In genomic region chr1:40955266-40955665, GRCh38 we compare ENCODE assay signal across 26 cellular contexts. TPM values are rescaled to one million over a fixed set of nuclear protein-coding genes. Genes with fewer than 3 reads are reported as not detected.
A peak's percentile ranks its signal among the peaks of the same experiment; 100 is the strongest.
DNase-seq lines count a peak whose midpoint lies in the region; ATAC-seq, FAIRE-seq and TF ChIP-seq lines count a peak whose summit lies in the region.
"Had no signal": no experiment of that assay in that cellular context is flagged by ENCODE, and none has a peak within 500 bp of the region (broad histone marks: within the 10 kb centered on the region; RNA-seq: fewer than 3 reads in every experiment).

No MANE protein-coding gene starts in this region.

- intact Hi-C loops in Caco-2 (cut with micrococcal nuclease; ENCODE audit: unreplicated experiment) = no loop called here
- intact Hi-C loops in PC-3 (cut with micrococcal nuclease) = no loop called here
- intact Hi-C loops in OCI-LY7 (cut with micrococcal nuclease; ENCODE audit: unreplicated experiment) = no loop called here

- peak overlapping the region; percentile 47 for H3K14ac ChIP-seq in neuronal stem cell (ENCODE audit: low read length)

- H3K4me3 Mint-ChIP-seq in Caco-2 (ENCODE audit: unreplicated experiment) = no peak overlapping the region
- H3K4me3 Mint-ChIP-seq in WTC11 = no peak overlapping the region
- H3K4me3 Mint-ChIP-seq: CD4-positive, CD25-positive, alpha-beta regulatory T cell; H9 had no signal

- no peak overlapping the region for H3K4ac ChIP-seq in neuronal stem cell (ENCODE audit: low read length)

- H3K36me3 ChIP-seq in Caco-2 (ENCODE audit: control insufficient read depth, insufficient read depth, low read length) (no peaks in the 10 kb centered on the region), PC-3 (ENCODE audit: low read depth, low read length) (no peaks in the 10 kb centered on the region), brain microvascular endothelial cell (replicated peaks) (no peaks in the 10 kb centered on the region), neuronal stem cell (replicated peaks in 1 of 2; ENCODE audit: control insufficient read depth in 2 of 2, insufficient read depth in 2 of 2, low read length in 2 of 2) (no peaks in the 10 kb centered on the region), OCI-LY7 (ENCODE audit: insufficient read depth, low read length) (no peaks in the 10 kb centered on the region)
- H3K36me3 ChIP-seq: BLaER1, MG63 had no signal

- no peaks in the 10 kb centered on the region for H3F3A ChIP-seq in PC-3 (ENCODE audit: low read length, unreplicated experiment)

- no peak overlapping the region for H3K18ac ChIP-seq in neuronal stem cell (ENCODE audit: low read length)

- H2BK12ac ChIP-seq in neuronal stem cell (ENCODE audit: low read length) = no peak overlapping the region

- H3K36me3 Mint-ChIP-seq in Caco-2 (ENCODE audit: insufficient read depth, unreplicated experiment) = no peaks in the 10 kb centered on the region
- H3K36me3 Mint-ChIP-seq in WTC11 = no peaks in the 10 kb centered on the region
- H3K36me3 Mint-ChIP-seq: CD4-positive, CD25-positive, alpha-beta regulatory T cell had no signal

- peak overlapping the region; percentile 56 for H3K27ac Mint-ChIP-seq in Caco-2 (ENCODE audit: unreplicated experiment)
- H3K27ac Mint-ChIP-seq in WTC11 = no peak overlapping the region

- no TSS peak for BruUV-seq in Caco-2 (replicated peaks; lab: Mats Ljungman, UMichigan)
- no TSS peak for BruUV-seq in PC-3 (replicated peaks; lab: Mats Ljungman, UMichigan)
- BruUV-seq in OCI-LY7 (replicated peaks; lab: Mats Ljungman, UMichigan) = no TSS peak

- CTCF ChIA-PET in Caco-2 (lab: Charles Lee) (interaction anchor here (0.6 kb wide), 1 partner anchor 91 kb away, joined by 3 read pairs; no protein-coding TSS in a partner anchor), PC-3 (lab: Charles Lee) (interaction anchor here (1.2 kb wide), 1 partner anchor 48 kb away, joined by 6 read pairs; no protein-coding TSS in a partner anchor), WTC11 (lab: Charles Lee) (interaction anchor here (11.3 kb wide), 1 partner anchor 99 kb away, joined by 515 read pairs; the partner anchor contains the start of gene CITED4), OCI-LY7 (lab: Charles Lee; ENCODE audit: unreplicated experiment) (no interaction called here)

- no peak overlapping the region for H2BK15ac ChIP-seq in neuronal stem cell (ENCODE audit: low read length)

- WGBS in neuronal stem cell (ENCODE audit: extremely low coverage in 2 of 2, insufficient read length in 2 of 2, insufficient replicate concordance in 1 of 2), 2 donors = no CpG with 5 or more reads among the region's 5 CpGs

- TF ChIP-seq CTCF in Caco-2 (IDR thresholded peaks at IDR 0.05; ENCODE audit: insufficient read depth in 1 of 2, low read depth in 1 of 2, low read length in 1 of 2, severe bottlenecking in 1 of 2, unreplicated experiment in 1 of 2) = no peak
- no peak for TF ChIP-seq CTCF in PC-3 (conservative IDR thresholded peaks at IDR 0.05; ENCODE audit: low read depth, low read length)
- no peak for TF ChIP-seq CTCF in brain microvascular endothelial cell (IDR thresholded peaks at IDR 0.05; ENCODE audit: low read depth, low read length, missing control alignments)
- no peak for TF ChIP-seq CTCF in WTC11 (IDR thresholded peaks at IDR 0.05)
- TF ChIP-seq CTCF in OCI-LY7 (conservative IDR thresholded peaks at IDR 0.05; ENCODE audit: low read length) = no peak
- no peak for TF ChIP-seq CTCF in GM10266 (IDR thresholded peaks at IDR 0.05; ENCODE audit: control insufficient read depth, insufficient read depth, low read depth, missing control alignments)

- no peak overlapping the region for H2BK120ac ChIP-seq in neuronal stem cell (ENCODE audit: low read depth, low read length)

- no peak overlapping the region for H4K8ac ChIP-seq in neuronal stem cell (ENCODE audit: low read depth, low read length)

- H3K4me2 ChIP-seq in PC-3 (ENCODE audit: low read length) (no peak overlapping the region), neuronal stem cell (ENCODE audit: insufficient read depth, low read length, poor library complexity, severe bottlenecking) (no peak overlapping the region), OCI-LY7 (ENCODE audit: low read length) (no peak overlapping the region)

- H3K9me3 Mint-ChIP-seq in Caco-2 (ENCODE audit: unreplicated experiment) (no peaks in the 10 kb centered on the region), WTC11 (peaks cover 8% of the 10 kb centered on the region)

- no peak overlapping the region for H3K9ac ChIP-seq in PC-3 (ENCODE audit: low read length)
- no peak overlapping the region for H3K9ac ChIP-seq in neuronal stem cell (ENCODE audit: low read depth, low read length, poor library complexity)
- H3K9ac ChIP-seq: BLaER1 had no signal

- ATAC-seq in PC-3 (no peak), WTC11 (no peak)
- ATAC-seq: GM12878 had no signal

- no peak overlapping the region for H4K91ac ChIP-seq in neuronal stem cell (ENCODE audit: low read depth, low read length, poor library complexity)

- H4K20me1 ChIP-seq in PC-3 (ENCODE audit: low read length) = no peaks in the 10 kb centered on the region
- no peaks in the 10 kb centered on the region; the same call in 1 of the 2 replicates for H4K20me1 ChIP-seq in OCI-LY7 (ENCODE audit: insufficient read depth, low read length)
- H4K20me1 ChIP-seq: BLaER1 had no signal

- H3K27me3 ChIP-seq in Caco-2 (replicated peaks; ENCODE audit: control insufficient read depth, insufficient read depth, low read length) (no peaks in the 10 kb centered on the region), PC-3 (ENCODE audit: low read length) (no peaks in the 10 kb centered on the region), brain microvascular endothelial cell (replicated peaks) (no peaks in the 10 kb centered on the region), neuronal stem cell (ENCODE audit: control insufficient read depth in 3 of 3, insufficient read depth in 3 of 3, low read depth in 1 of 3, low read length in 3 of 3) (peaks cover 0 to 10% (median 0%) of the 10 kb centered on the region in 3 experiments)
- H3K27me3 ChIP-seq: BLaER1, MG63 had no signal

- peaks cover 18% of the 10 kb centered on the region for H3K4me1 Mint-ChIP-seq in Caco-2 (ENCODE audit: low read depth, unreplicated experiment)
- H3K4me1 Mint-ChIP-seq in WTC11 = peaks cover 11% of the 10 kb centered on the region

- no peak for FAIRE-seq in H54 (lab: Jason Lieb, UNC)
- FAIRE-seq: G401.6, GM12878 had no signal

- H3K9me2 ChIP-seq in PC-3 (replicated peaks; ENCODE audit: low read length) (no peaks in the 10 kb centered on the region), OCI-LY7 (ENCODE audit: insufficient read depth, low read length) (no peaks in the 10 kb centered on the region)

- no peak overlapping the region for H3K23ac ChIP-seq in neuronal stem cell (ENCODE audit: low read depth, low read length, poor library complexity)

- no peaks in the 10 kb centered on the region for H3K79me2 ChIP-seq in PC-3 (ENCODE audit: low read length)
- no peaks in the 10 kb centered on the region for H3K79me2 ChIP-seq in OCI-LY7 (ENCODE audit: insufficient read depth, low read depth, low read length)

- H3K27ac ChIP-seq in PC-3 (ENCODE audit: low read length) (no peak overlapping the region), brain microvascular endothelial cell (peak overlapping the region; percentile 7), neuronal stem cell (replicated peaks; ENCODE audit: low read length) (no peak overlapping the region), OCI-LY7 (ENCODE audit: low read depth, low read length, poor library complexity, severe bottlenecking) (no peak overlapping the region)
- H3K27ac ChIP-seq: BLaER1, RWPE1 had no signal

- H3K4me3 ChIP-seq in Caco-2 (ENCODE audit: low read depth, low read length) = no peak overlapping the region
- no peak overlapping the region for H3K4me3 ChIP-seq in PC-3 (ENCODE audit: low read length)
- H3K4me3 ChIP-seq in brain microvascular endothelial cell (ENCODE audit: low read depth, low read length) = no peak overlapping the region
- no peak overlapping the region for H3K4me3 ChIP-seq in neuronal stem cell (ENCODE audit: low read length in 2 of 2)
- no peak overlapping the region for H3K4me3 ChIP-seq in OCI-LY7 (ENCODE audit: low read depth, low read length, poor library complexity, severe bottlenecking)
- H3K4me3 ChIP-seq: BLaER1, GM12878, MG63 had no signal

- DNase-seq in Caco-2 (no peak), PC-3 (peak; percentile 31), brain microvascular endothelial cell (peak; percentile 18), neuronal stem cell (ENCODE audit: low spot score) (no peak), WTC11 (ENCODE audit: low spot score) (no peak), H54 (ENCODE audit: insufficient read length, low spot score) (no peak), OCI-LY7 (ENCODE audit: low spot score) (no peak), GM10266 (ENCODE audit: extremely low spot score) (no peak)
- DNase-seq: CD4-positive, CD25-positive, alpha-beta regulatory T cell; DMS53; H9; IMR-90; KG1; MG63; NCI-H1694; NCI-H2081 treated with DMSO at 0.1 percent for 48 hours; NCI-H2171; NCI-H226; NCI-H510A; NCI-H69; SHP77; T-helper 1 cell had no signal

- in situ Hi-C loops in brain microvascular endothelial cell (cut with HindIII; ENCODE audit: low pct_ligation_motif_present, low sequenced_read_pairs) = no loop called here

- no peak for TF ChIP-seq POLR2A in H54 (IDR thresholded peaks at IDR 0.05; ENCODE audit: low read depth, low read length)

- H3K27me3 Mint-ChIP-seq in Caco-2 (ENCODE audit: insufficient read depth, unreplicated experiment) = no peaks in the 10 kb centered on the region
- peaks cover 5% of the 10 kb centered on the region for H3K27me3 Mint-ChIP-seq in WTC11 (ENCODE audit: low read depth)

- no peak overlapping the region for H2AK5ac ChIP-seq in neuronal stem cell (ENCODE audit: low read depth, low read length)

- POLR2A ChIA-PET in Caco-2 (lab: Charles Lee) = no interaction called here
- POLR2A ChIA-PET in PC-3 (lab: Charles Lee; ENCODE audit: unreplicated experiment) = no interaction called here
- POLR2A ChIA-PET in WTC11 (lab: Charles Lee) = interaction anchor here (1.7 kb wide), 1 partner anchor 93 kb away, joined by 8 read pairs; the partner anchor contains the start of gene CITED4
- POLR2A ChIA-PET in OCI-LY7 (lab: Charles Lee) = no interaction called here

- H2AFZ ChIP-seq in PC-3 (ENCODE audit: low read length) (no peak overlapping the region), neuronal stem cell (ENCODE audit: low read length) (no peak overlapping the region), OCI-LY7 (ENCODE audit: low read length) (no peak overlapping the region)

- peaks cover 7% of the 10 kb centered on the region; the same call in 1 of the 2 replicates for H3K4me1 ChIP-seq in Caco-2
- peaks cover 25% of the 10 kb centered on the region for H3K4me1 ChIP-seq in PC-3 (ENCODE audit: insufficient read depth, low read length)
- H3K4me1 ChIP-seq in neuronal stem cell (ENCODE audit: control insufficient read depth in 2 of 2, insufficient read depth in 1 of 2, low read depth in 1 of 2, low read length in 2 of 2) = peaks cover 0 to 1% of the 10 kb centered on the region in 2 donors
- H3K4me1 ChIP-seq in OCI-LY7 (ENCODE audit: insufficient read depth, low read length, poor library complexity, severe bottlenecking) = no peaks in the 10 kb centered on the region

- no peaks in the 10 kb centered on the region for H3K9me3 ChIP-seq in Caco-2
- no peaks in the 10 kb centered on the region for H3K9me3 ChIP-seq in PC-3 (ENCODE audit: low read length)
- H3K9me3 ChIP-seq in neuronal stem cell (replicated peaks in 1 of 2; ENCODE audit: control insufficient read depth in 2 of 2, insufficient read depth in 1 of 2, low read depth in 1 of 2, low read length in 2 of 2) = no peaks in the 10 kb centered on the region
- H3K9me3 ChIP-seq in OCI-LY7 (ENCODE audit: low read length) = no peaks in the 10 kb centered on the region
- H3K9me3 ChIP-seq: MG63 had no signal

- H2BK5ac ChIP-seq in neuronal stem cell (ENCODE audit: low read length) = no peak overlapping the region

- no peaks in the 10 kb centered on the region for H3K79me1 ChIP-seq in neuronal stem cell (ENCODE audit: low read depth, low read length)

RNA-seq across cellular contexts. Expression of gene CTPS1, which starts 24.2 kb away (rescaled TPM):
- total RNA-seq in Caco-2 (2022) (63.1 and 63.7 TPM in 2 replicates), PC-3 (2014; rRNA removed) (63.4 and 122 TPM in 2 replicates), WTC11 (2021) (65.7 to 73.4 TPM (median 65.8 TPM) in 3 replicates), OCI-LY7 (2022) (111 and 117 TPM in 2 replicates)
- 53.2 TPM for polyA plus RNA-seq in neuronal stem cell (2013, experiment 1 of 2)
- 53.4 TPM for polyA plus RNA-seq in neuronal stem cell (2013, experiment 2 of 2)
- 58.9 and 76.6 TPM in 2 replicates for total RNA-seq in OCI-LY7 (2014; rRNA removed; shearing (Covaris generic))

Comparison
In these comparisons a context has a peak if more than half of its experiments do, and no peak if none do; other contexts are left out.
1. DNase-seq: peak in PC-3 (single experiment) and brain microvascular endothelial cell (single experiment); none in Caco-2 (0 of 2), neuronal stem cell (single experiment), WTC11 (single experiment), H54 (single experiment), OCI-LY7 (single experiment) and GM10266 (single experiment).